8 cellular contexts compared by ENCODE assay signal in the genomic region with DNA sequence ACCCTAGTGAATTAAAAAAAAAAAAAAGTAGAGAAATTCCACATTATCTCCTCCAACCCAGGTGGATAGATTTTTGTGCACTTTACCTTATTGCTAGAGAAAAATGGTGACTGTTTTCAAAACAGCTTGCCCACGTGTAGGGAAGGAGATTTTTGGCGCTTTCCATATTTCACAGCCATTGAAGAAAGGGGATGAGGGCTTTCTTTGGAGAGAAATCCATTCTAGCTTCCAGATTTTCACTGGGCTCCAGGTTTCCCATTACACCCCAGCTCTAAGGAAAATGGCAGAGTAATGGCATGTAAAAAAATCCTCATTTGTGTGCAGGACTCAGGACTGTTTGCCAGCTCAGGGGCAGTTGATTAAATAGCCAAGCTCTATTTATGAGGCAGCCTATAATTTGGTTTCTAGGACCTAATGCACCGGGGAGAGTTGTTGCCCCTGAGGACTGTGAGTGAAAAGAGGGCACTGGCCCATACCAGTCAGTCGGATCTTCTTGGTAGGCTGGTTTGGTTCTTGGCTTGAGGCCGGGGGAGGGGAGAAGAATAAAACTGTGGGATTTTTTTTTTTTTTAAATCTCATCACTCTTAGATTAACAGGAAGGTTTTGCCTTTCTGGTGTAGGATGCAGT. TPM values are rescaled to one million over a fixed set of nuclear protein-coding genes. Genes with fewer than 3 reads are reported as not detected.
DNase-seq lines count a peak whose midpoint lies in the region; ATAC-seq, FAIRE-seq and TF ChIP-seq lines count a peak whose summit lies in the region.

No MANE protein-coding gene starts in this region.

- H3K4me1 Mint-ChIP-seq in naive B cell: peaks cover 25 to 41% (median 40%) of the 10 kb centered on the region in 3 donors

- H3K36me3 Mint-ChIP-seq in naive B cell: no peaks in the 10 kb centered on the region

- H3K9me3 Mint-ChIP-seq in naive B cell: no peaks in the 10 kb centered on the region

- H3K27me3 Mint-ChIP-seq in naive B cell: no peaks in the 10 kb centered on the region

- no peaks in the 10 kb centered on the region for H3K27me3 ChIP-seq in bronchial epithelial cell (ENCODE audit: control insufficient read depth, insufficient read depth, low read length)

- no peaks in the 10 kb centered on the region for H3K36me3 ChIP-seq in bronchial epithelial cell (ENCODE audit: control insufficient read depth, insufficient read depth, low read length)

- H3K4me3 ChIP-seq in AG10803 (ENCODE audit: low read length) (peak overlapping the region; percentile 75), bronchial epithelial cell (ENCODE audit: low read depth, low read length) (peak overlapping the region; percentile 47)
- H3K4me3 ChIP-seq in Jurkat, Clone E6-1 (ENCODE audit: low read length): peak overlapping the region; percentile 71

- H3K4me3 Mint-ChIP-seq in naive B cell: peak overlapping the region in 7 of 8 donors; percentile 92 to 99 (median 96)

- ATAC-seq in naive B cell (ENCODE audit: low read depth in 2 of 2): no peak
- ATAC-seq in HG02852 (IDR thresholded peaks at IDR 0.05; ENCODE audit: unreplicated experiment): no peak

- FAIRE-seq in bronchial epithelial cell (lab: Jason Lieb, UNC): no peak

- DNase-seq in AG10803 (ENCODE audit: low read depth): no peak
- DNase-seq in Jurkat, Clone E6-1 (ENCODE audit: low read depth, low spot score): no peak
- DNase-seq in bronchial epithelial cell (ENCODE audit: low read depth): no peak
- no peak for DNase-seq in naive B cell
- no peak for DNase-seq in erythroblast (lab: John Stamatoyannopoulos, UW)
- DNase-seq in iPS-NIHi11 (ENCODE audit: low spot score): no peak
- DNase-seq in T1000 (lab: John Stamatoyannopoulos, UW): no peak

- no peak for TF ChIP-seq POLR2A in erythroblast (IDR thresholded peaks at IDR 0.05; ENCODE audit: low read length)

- TF ChIP-seq CTCF in AG10803 (conservative IDR thresholded peaks at IDR 0.05; ENCODE audit: low read length) (no peak), bronchial epithelial cell (IDR thresholded peaks at IDR 0.05; ENCODE audit: insufficient read depth, low read length, severe bottlenecking) (no peak)

- H3K27ac Mint-ChIP-seq in naive B cell: peak overlapping the region; percentile 82 to 98 (median 93)

RNA-seq across cellular contexts. Expression of a gene that starts 2.1 kb away (rescaled TPM):
- polyA plus RNA-seq in Jurkat, Clone E6-1 (2012; ENCODE audit: insufficient read depth, insufficient read length): 68.1 TPM
- total RNA-seq in bronchial epithelial cell: 8.7 and 15.5 TPM in 2 replicates
- 10 to 100 TPM in 5 of 6 donors, 1 to 10 TPM in 1; 8.8 to 38.2 (median 18.9) TPM for polyA plus RNA-seq in naive B cell (ENCODE audit: low read depth in 6 of 6)
